In genomic region chr12:65926119-65927004, GRCh38 we compare ENCODE assay signal across 13 cellular contexts.
DNase-seq lines count a peak whose midpoint lies in the region; ATAC-seq and TF ChIP-seq lines count a peak whose summit lies in the region.
"Had no signal": no experiment of that assay in that cellular context is flagged by ENCODE, and none has a peak within 500 bp of the region (broad histone marks: within the 10 kb centered on the region; RNA-seq: fewer than 3 reads in every experiment).

No MANE protein-coding gene starts in this region.

- DNase-seq in A673 (ENCODE audit: low spot score): peak; percentile 85
- no peak for DNase-seq in mesenchymal stem cell
- DNase-seq in CD4-positive, alpha-beta memory T cell: no peak
- DNase-seq in left lung: no peak
- DNase-seq in adrenal gland: no peak
- DNase-seq: BE2C; effector CD8-positive, alpha-beta T cell; NCI-H446 treated with DMSO at 0.1 percent for 48 hours; T1000 had no signal

- no peaks in the 10 kb centered on the region for H3K9me3 ChIP-seq in A673 (ENCODE audit: low read depth, low read length, poor library complexity, severe bottlenecking)
- H3K9me3 ChIP-seq in mesenchymal stem cell (ENCODE audit: control insufficient read depth, low read length): no peaks in the 10 kb centered on the region
- H3K9me3 ChIP-seq in CD4-positive, alpha-beta memory T cell (ENCODE audit: control insufficient read depth in 1 of 2, low read length in 2 of 2): no peaks in the 10 kb centered on the region
- no peaks in the 10 kb centered on the region for H3K9me3 ChIP-seq in left lung
- H3K9me3 ChIP-seq in adrenal gland (replicated peaks in 1 of 3): no peaks in the 10 kb centered on the region
- H3K9me3 ChIP-seq: BE2C had no signal

- H3K27me3 ChIP-seq in A673 (replicated peaks; ENCODE audit: insufficient read depth, low read depth, low read length, poor library complexity) (no peaks in the 10 kb centered on the region), mesenchymal stem cell (ENCODE audit: control insufficient read depth in 1 of 2, insufficient read depth in 1 of 2, low read length in 2 of 2) (no peaks in the 10 kb centered on the region), left lung (no peaks in the 10 kb centered on the region), adrenal gland (no peaks in the 10 kb centered on the region)
- H3K27me3 ChIP-seq in CD4-positive, alpha-beta memory T cell (ENCODE audit: insufficient read depth, low read length): no peaks in the 10 kb centered on the region
- H3K27me3 ChIP-seq: BE2C had no signal

- H3K27ac Mint-ChIP-seq in CD4-positive, alpha-beta memory T cell: no peak overlapping the region
- H3K27ac Mint-ChIP-seq: activated T-helper 2 cell treated with anti-CD3 and anti-CD28 coated beads, Interferon-gamma antibody, Interleukin-2, Interleukin-4, amounts not matched to agents 10 μg/mL and 5 μg/mL and 100 μg/mL, durations not matched to agents 14 hours and 24 hours and 36 hours had no signal

- no peak overlapping the region for H2BK15ac ChIP-seq in mesenchymal stem cell (ENCODE audit: low read depth, poor library complexity, severe bottlenecking)

- H2AK5ac ChIP-seq in mesenchymal stem cell (ENCODE audit: low read length, severe bottlenecking): no peak overlapping the region

- no peaks in the 10 kb centered on the region for H3K79me1 ChIP-seq in mesenchymal stem cell (replicated peaks; ENCODE audit: low read length, poor library complexity, severe bottlenecking)

- H3K27ac ChIP-seq in A673 (ENCODE audit: low read depth, low read length, poor library complexity, severe bottlenecking) (peak overlapping the region; percentile 77), mesenchymal stem cell (ENCODE audit: low read length, poor library complexity, severe bottlenecking) (peak overlapping the region; percentile 78), left lung (peak overlapping the region in 1 of 2 donors; percentile 59), adrenal gland (no peak overlapping the region)
- no peak overlapping the region for H3K27ac ChIP-seq in CD4-positive, alpha-beta memory T cell (ENCODE audit: low read depth, low read length)

- peak; percentile 48 for ATAC-seq in GM21447 (IDR thresholded peaks at IDR 0.05; ENCODE audit: unreplicated experiment)
- ATAC-seq in SK-N-SH treated with all-trans-retinoic acid at 6 μM for 48 hours: peak; percentile 6; the same call in 2 of the 3 replicates
- ATAC-seq in left lung: no peak
- ATAC-seq in HG03520 (IDR thresholded peaks at IDR 0.05; ENCODE audit: unreplicated experiment): no peak

- POLR2A ChIA-PET in A673 (lab: Charles Lee; ENCODE audit: low non-redundant PET): interaction anchor here (0.5 to 0.7 kb wide), 4 partner anchors 10 to 320 kb away, joined by 3 read pairs; no protein-coding TSS in a partner anchor
- POLR2A ChIA-PET in CD4-positive, alpha-beta memory T cell (lab: Charles Lee; ENCODE audit: partially characterized antibody): no interaction called here

- WGBS in mesenchymal stem cell: 47% methylated on average over 8 of the region's 8 CpGs
- WGBS in adrenal gland, 4 donors: 39 to 47% (median 43%) methylated on average over 8 of the region's 8 CpGs

- intact Hi-C loops in A673 (cut with micrococcal nuclease; ENCODE audit: unreplicated experiment) (no loop called here), left lung (cut with DNase I) (no loop called here), adrenal gland (cut with DNase I) (no loop called here)
- intact Hi-C loops in CD4-positive, alpha-beta memory T cell (cut with micrococcal nuclease): no loop called here

- no peak for TF ChIP-seq POLR2A in adrenal gland (IDR thresholded peaks at IDR 0.05)

- H3K4me1 ChIP-seq in A673 (ENCODE audit: insufficient read depth, low read length, poor library complexity, severe bottlenecking) (peaks cover 71% of the 10 kb centered on the region), mesenchymal stem cell (ENCODE audit: control insufficient read depth, insufficient read depth, low read depth, low read length) (peaks cover 10% of the 10 kb centered on the region), left lung (peaks cover 0 to 25% of the 10 kb centered on the region in 2 donors), adrenal gland (replicated peaks in 1 of 2) (no peaks in the 10 kb centered on the region)
- H3K4me1 ChIP-seq in CD4-positive, alpha-beta memory T cell (ENCODE audit: insufficient read depth, low read length): no peaks in the 10 kb centered on the region
- H3K4me1 ChIP-seq: BE2C had no signal

- H3K9ac ChIP-seq in mesenchymal stem cell (ENCODE audit: low read length): peak overlapping the region; percentile 13

- H4K91ac ChIP-seq in mesenchymal stem cell (ENCODE audit: low read length): no peak overlapping the region

- H3K4ac ChIP-seq in mesenchymal stem cell (ENCODE audit: low read depth in 1 of 2, low read length in 2 of 2): peak overlapping the region in 1 of 2 experiments; percentile 41

- BruUV-seq in A673 (replicated peaks; lab: Mats Ljungman, UMichigan): no TSS peak

- CTCF ChIA-PET in A673 (lab: Charles Lee): interaction anchor here (1.0 kb wide), 1 partner anchor 243 kb away, joined by 3 read pairs; no protein-coding TSS in a partner anchor
- CTCF ChIA-PET in CD4-positive, alpha-beta memory T cell (lab: Charles Lee; ENCODE audit: partially characterized antibody): no interaction called here

- H2AFZ ChIP-seq in mesenchymal stem cell (ENCODE audit: low read depth, low read length): no peak overlapping the region

- TF ChIP-seq CTCF in A673 (conservative IDR thresholded peaks at IDR 0.05; ENCODE audit: low read depth, low read length) (no peak), left lung (IDR thresholded peaks at IDR 0.05) (no peak), adrenal gland (IDR thresholded peaks at IDR 0.05) (no peak)

- no peaks in the 10 kb centered on the region for H3K36me3 Mint-ChIP-seq in CD4-positive, alpha-beta memory T cell

- H3K36me3 ChIP-seq in A673 (ENCODE audit: insufficient read depth, low read length, poor library complexity, severe bottlenecking): no peaks in the 10 kb centered on the region
- H3K36me3 ChIP-seq in mesenchymal stem cell (ENCODE audit: control insufficient read depth in 1 of 2, insufficient read depth in 2 of 2, low read depth in 1 of 2, low read length in 2 of 2): peaks cover 17 to 61% of the 10 kb centered on the region in 2 experiments
- no peaks in the 10 kb centered on the region for H3K36me3 ChIP-seq in CD4-positive, alpha-beta memory T cell (ENCODE audit: insufficient read depth, low read length)
- H3K36me3 ChIP-seq in left lung: no peaks in the 10 kb centered on the region
- no peaks in the 10 kb centered on the region for H3K36me3 ChIP-seq in adrenal gland (replicated peaks in 1 of 2)
- H3K36me3 ChIP-seq: BE2C had no signal

- no peak overlapping the region for H4K8ac ChIP-seq in mesenchymal stem cell (ENCODE audit: low read length)

- no peak overlapping the region for H3K23ac ChIP-seq in mesenchymal stem cell (ENCODE audit: low read length in 2 of 2)

- peak overlapping the region; percentile 5 for H3K4me2 ChIP-seq in mesenchymal stem cell (ENCODE audit: low read length, poor library complexity, severe bottlenecking)

- H3K27me3 Mint-ChIP-seq in CD4-positive, alpha-beta memory T cell: peaks cover 2 to 12% of the 10 kb centered on the region in 2 donors

- no peak overlapping the region for H2BK12ac ChIP-seq in mesenchymal stem cell (ENCODE audit: low read length in 2 of 2)

- no peak overlapping the region for H3K4me3 Mint-ChIP-seq in CD4-positive, alpha-beta memory T cell

- H3K18ac ChIP-seq in mesenchymal stem cell (ENCODE audit: low read depth in 1 of 2, low read length in 2 of 2): peak overlapping the region in 1 of 2 experiments; percentile 37

- H2BK120ac ChIP-seq in mesenchymal stem cell (ENCODE audit: low read depth, low read length): no peak overlapping the region

- peaks cover 0 to 4% (median 0%) of the 10 kb centered on the region in 4 donors for H3K4me1 Mint-ChIP-seq in CD4-positive, alpha-beta memory T cell

- peak overlapping the region; percentile 8 for H3K4me3 ChIP-seq in A673 (ENCODE audit: low read depth, low read length, poor library complexity, severe bottlenecking)
- peak overlapping the region in 1 of 2 experiments; percentile 16 for H3K4me3 ChIP-seq in mesenchymal stem cell (ENCODE audit: insufficient read depth in 1 of 2, low read depth in 1 of 2, low read length in 2 of 2)
- H3K4me3 ChIP-seq in CD4-positive, alpha-beta memory T cell (ENCODE audit: low read length in 2 of 2): no peak overlapping the region
- no peak overlapping the region for H3K4me3 ChIP-seq in left lung
- H3K4me3 ChIP-seq in adrenal gland: no peak overlapping the region

- H3K14ac ChIP-seq in mesenchymal stem cell (ENCODE audit: low read length in 2 of 2): no peak overlapping the region

- no peaks in the 10 kb centered on the region for H3K9me3 Mint-ChIP-seq in CD4-positive, alpha-beta memory T cell
- H3K9me3 Mint-ChIP-seq: activated T-helper 2 cell treated with anti-CD3 and anti-CD28 coated beads, Interferon-gamma antibody, Interleukin-2, Interleukin-4, amounts not matched to agents 10 μg/mL and 5 μg/mL and 100 μg/mL, durations not matched to agents 14 hours and 24 hours and 36 hours had no signal

- H2BK5ac ChIP-seq in mesenchymal stem cell (ENCODE audit: low read depth, low read length, poor library complexity, severe bottlenecking): no peak overlapping the region

TF ChIP-seq in SK-N-SH treated with all-trans-retinoic acid at 6 μM for 48 hours, 23 proteins besides CTCF, POLR2A, EP300 and RAD21:
- TF ChIP-seq PPARA (CRISPR knock-in tag; IDR thresholded peaks at IDR 0.05; ENCODE audit: borderline replicate concordance): no peak

Comparison
In these comparisons a context has a peak if more than half of its experiments do, and no peak if none do; other contexts are left out.
1. H3K27ac ChIP-seq: peak in A673 (single experiment) and mesenchymal stem cell (single experiment); none in CD4-positive, alpha-beta memory T cell (single experiment) and adrenal gland (0 of 5).
2. ATAC-seq: peak in GM21447 (single experiment) and SK-N-SH treated with all-trans-retinoic acid at 6 μM for 48 hours (single experiment); none in left lung (single experiment) and HG03520 (single experiment).